In the genomic region with DNA sequence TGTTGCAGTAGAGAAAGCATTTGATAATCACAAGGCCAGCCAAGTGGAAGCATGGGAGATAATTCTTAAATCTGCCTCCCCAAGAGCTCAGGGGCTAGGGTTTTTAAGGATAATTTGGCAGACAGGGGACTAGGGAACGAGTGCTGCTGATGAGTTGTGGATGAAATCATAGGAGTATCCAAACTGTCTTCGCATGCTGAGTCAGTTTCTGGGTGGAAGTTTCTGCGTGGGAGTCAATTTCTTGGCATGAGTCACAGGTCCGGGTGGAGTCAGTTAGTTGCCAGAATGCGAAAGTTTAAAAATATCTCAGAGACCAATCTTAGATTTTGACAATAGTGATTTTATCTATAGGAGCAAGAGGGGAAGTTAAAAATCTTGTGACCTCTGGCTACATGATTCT, we compare ENCODE assay signal across 14 cellular contexts.
DNase-seq lines count a peak whose midpoint lies in the region; ATAC-seq and TF ChIP-seq lines count a peak whose summit lies in the region.
"Had no signal": no experiment of that assay in that cellular context is flagged by ENCODE, and none has a peak within 500 bp of the region (broad histone marks: within the 10 kb centered on the region; RNA-seq: fewer than 3 reads in every experiment).

No MANE protein-coding gene starts in this region.

- no peaks in the 10 kb centered on the region for H3K27me3 ChIP-seq in fibroblast of lung (ENCODE audit: control insufficient read depth, insufficient read depth, low read length)
- H3K27me3 ChIP-seq: cardiac muscle cell, hepatocyte, vagina had no signal

- DNase-seq in activated T-cell treated with anti-CD3 and anti-CD28 coated beads for 48 hours (ENCODE audit: low read depth) (peak; percentile 10), RKO (ENCODE audit: low spot score) (peak; percentile 49), fibroblast of lung (ENCODE audit: low read depth in 2 of 2) (peak; percentile 31 to 81)
- DNase-seq in activated T-cell treated with anti-CD3 and anti-CD28 coated beads, Interleukin-2, amount 50 U/mL, for 1 hour, result no peak
- DNase-seq in stimulated activated effector memory CD8-positive, alpha-beta T cell treated with anti-CD3 and anti-CD28 coated beads, Interleukin-12 subunit alpha, Interleukin-12 subunit beta, amount 100 ng/mL, for 72 hours (ENCODE audit: low spot score in 2 of 2), result peak in 1 of 2 donors; percentile 4
- DNase-seq: activated CD4-positive, CD25-positive, alpha-beta regulatory T cell; AML-193; NCI-H1105 treated with DMSO at 0.1 percent for 48 hours had no signal

- no peaks in the 10 kb centered on the region for H3K9me3 ChIP-seq in fibroblast of lung (ENCODE audit: control insufficient read depth, insufficient read depth, low read depth, low read length)

- no peak overlapping the region for H2AFZ ChIP-seq in fibroblast of lung (ENCODE audit: low read length)
- H2AFZ ChIP-seq: hepatocyte had no signal

- H4K20me1 ChIP-seq in fibroblast of lung (ENCODE audit: control insufficient read depth, extremely low read depth, insufficient read depth, low read length), result no peaks in the 10 kb centered on the region

- H3K9me3 Mint-ChIP-seq in stimulated activated effector memory CD8-positive, alpha-beta T cell treated with anti-CD3 and anti-CD28 coated beads, Interleukin-12 subunit alpha, Interleukin-12 subunit beta, amount 100 ng/mL, for 72 hours, result no peaks in the 10 kb centered on the region

- TF ChIP-seq CTCF in fibroblast of lung (conservative IDR thresholded peaks at IDR 0.05 in 1 of 2, IDR thresholded peaks at IDR 0.05 in 1 of 2; ENCODE audit: low read depth in 1 of 2, low read length in 2 of 2), result no peak

- no peak overlapping the region for H3K27ac ChIP-seq in fibroblast of lung (ENCODE audit: insufficient read depth, low read length)
- H3K27ac ChIP-seq: cardiac muscle cell, hepatocyte, vagina had no signal

- peak; percentile 81 for ATAC-seq in stimulated activated effector memory CD8-positive, alpha-beta T cell treated with anti-CD3 and anti-CD28 coated beads, Interleukin-12 subunit alpha, Interleukin-12 subunit beta, amount 100 ng/mL, for 72 hours
- ATAC-seq in GM19395 (IDR thresholded peaks at IDR 0.05; ENCODE audit: unreplicated experiment) (no peak), GM21825 (IDR thresholded peaks at IDR 0.05; ENCODE audit: unreplicated experiment) (no peak), GM18511 (IDR thresholded peaks at IDR 0.05; ENCODE audit: unreplicated experiment) (no peak)

- no peak overlapping the region for H3K4me3 Mint-ChIP-seq in stimulated activated effector memory CD8-positive, alpha-beta T cell treated with anti-CD3 and anti-CD28 coated beads, Interleukin-12 subunit alpha, Interleukin-12 subunit beta, amount 100 ng/mL, for 72 hours

- H3K9ac ChIP-seq in fibroblast of lung (ENCODE audit: insufficient read depth, low read length), result no peak overlapping the region

- H3K4me1 Mint-ChIP-seq in stimulated activated effector memory CD8-positive, alpha-beta T cell treated with anti-CD3 and anti-CD28 coated beads, Interleukin-12 subunit alpha, Interleukin-12 subunit beta, amount 100 ng/mL, for 72 hours, result peaks cover 12% of the 10 kb centered on the region

- H3K4me2 ChIP-seq in fibroblast of lung (ENCODE audit: extremely low read depth, insufficient read depth, low read length), result no peak overlapping the region
- H3K4me2 ChIP-seq: hepatocyte had no signal

- no peaks in the 10 kb centered on the region for H3K36me3 ChIP-seq in fibroblast of lung (ENCODE audit: control insufficient read depth, insufficient read depth, low read length)
- H3K36me3 ChIP-seq: cardiac muscle cell, vagina had no signal

- no peaks in the 10 kb centered on the region for H3K36me3 Mint-ChIP-seq in stimulated activated effector memory CD8-positive, alpha-beta T cell treated with anti-CD3 and anti-CD28 coated beads, Interleukin-12 subunit alpha, Interleukin-12 subunit beta, amount 100 ng/mL, for 72 hours

- H3K27ac Mint-ChIP-seq in stimulated activated effector memory CD8-positive, alpha-beta T cell treated with anti-CD3 and anti-CD28 coated beads, Interleukin-12 subunit alpha, Interleukin-12 subunit beta, amount 100 ng/mL, for 72 hours, result no peak overlapping the region

- no peaks in the 10 kb centered on the region for H3K79me2 ChIP-seq in fibroblast of lung (ENCODE audit: control insufficient read depth, insufficient read depth, low read length)
- H3K79me2 ChIP-seq: hepatocyte had no signal

- no peak overlapping the region for H3K4me3 ChIP-seq in fibroblast of lung (replicated peaks in 1 of 4; ENCODE audit: control extremely low read depth in 1 of 4, insufficient read depth in 1 of 4, low read depth in 3 of 4, low read length in 4 of 4)
- H3K4me3 ChIP-seq: cardiac muscle cell, hepatocyte, vagina had no signal

- H3K4me1 ChIP-seq in fibroblast of lung (ENCODE audit: control insufficient read depth, extremely low read depth, insufficient read depth, low read length), result no peaks in the 10 kb centered on the region
- H3K4me1 ChIP-seq: vagina had no signal
